In the genomic region with DNA sequence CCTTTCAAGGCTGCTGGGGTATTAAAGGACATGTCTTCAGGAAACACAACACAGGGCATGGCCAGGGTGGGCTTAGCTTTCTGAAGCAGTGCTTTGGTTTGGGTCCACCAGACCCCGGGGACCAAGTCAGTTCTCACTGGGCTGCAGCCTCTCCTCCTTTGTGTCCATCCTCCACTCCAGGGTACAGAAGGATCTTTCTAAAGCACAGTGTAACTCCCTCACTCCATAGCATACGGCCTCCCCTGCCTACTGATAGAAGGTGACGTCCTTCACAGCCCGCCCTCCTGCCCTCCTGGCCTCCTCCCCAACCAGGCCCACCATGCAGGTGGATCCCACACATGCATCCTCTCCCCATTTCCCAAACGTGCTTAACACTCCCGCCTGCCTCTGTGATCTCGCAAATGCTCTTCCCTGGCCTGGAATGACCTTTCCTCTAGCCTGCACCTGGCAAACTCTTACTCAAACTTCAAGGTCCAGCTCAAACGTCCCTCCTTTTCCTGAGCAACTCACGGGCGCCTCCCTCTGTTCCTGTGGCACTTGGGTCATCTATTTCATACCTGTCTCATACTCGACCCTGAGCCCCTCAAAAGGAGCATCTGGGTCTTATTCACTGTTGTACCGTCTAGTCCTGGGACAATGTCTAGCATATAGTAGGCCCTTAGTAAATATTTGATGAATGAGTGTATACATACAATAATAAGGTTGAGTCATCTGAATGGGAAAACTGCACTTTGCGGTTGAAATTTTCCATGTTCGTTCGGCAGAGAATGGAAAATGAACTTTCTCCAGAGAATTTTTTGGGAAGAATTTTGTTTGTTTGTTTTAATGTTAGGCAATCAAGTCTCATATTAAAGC, we compare ENCODE assay signal across 2 cellular contexts.
TF ChIP-seq lines count a peak whose summit lies in the region.

No MANE protein-coding gene starts in this region.

TF ChIP-seq in GM23338, 12 proteins besides CTCF, POLR2A, EP300 and RAD21 (continues in another document):
- TF ChIP-seq ETS1 (IDR thresholded peaks at IDR 0.05) (no peak), STAT1 (IDR thresholded peaks at IDR 0.05; ENCODE audit: unreplicated experiment) (no peak), ZNF462 (CRISPR knock-in tag; IDR thresholded peaks at IDR 0.05) (no peak), ZNF331 (CRISPR knock-in tag; IDR thresholded peaks at IDR 0.05; ENCODE audit: low read depth) (no peak), REST (IDR thresholded peaks at IDR 0.05; ENCODE audit: unreplicated experiment) (no peak), ZNF114 (CRISPR knock-in tag; IDR thresholded peaks at IDR 0.05) (no peak), CREB1 (CRISPR knock-in tag; IDR thresholded peaks at IDR 0.05; ENCODE audit: low read depth) (no peak)

TF ChIP-seq in H1, 55 proteins besides CTCF, POLR2A, EP300 and RAD21 (continued from another document):
- TF ChIP-seq CHD1 (IDR thresholded peaks at IDR 0.05; ENCODE audit: low read depth, low read length) (no peak), RBBP5 (IDR thresholded peaks at IDR 0.05; ENCODE audit: borderline replicate concordance, low read depth, low read length) (no peak), SIRT6 (IDR thresholded peaks at IDR 0.05; ENCODE audit: low read length) (no peak), TAF1 (IDR thresholded peaks at IDR 0.05; ENCODE audit: low read depth, low read length) (no peak), MAFK (IDR thresholded peaks at IDR 0.05; ENCODE audit: low read depth, low read length) (no peak), ATF2 (IDR thresholded peaks at IDR 0.05; ENCODE audit: low read length) (no peak), SRF (IDR thresholded peaks at IDR 0.05; ENCODE audit: low read depth, low read length) (no peak), PHF8 (conservative IDR thresholded peaks at IDR 0.05; ENCODE audit: low read depth, low read length) (no peak), KDM5A (IDR thresholded peaks at IDR 0.05; ENCODE audit: low read length) (no peak), KDM1A (IDR thresholded peaks at IDR 0.05; ENCODE audit: borderline replicate concordance, low read length) (no peak)
- TF ChIP-seq, protein P1, sequence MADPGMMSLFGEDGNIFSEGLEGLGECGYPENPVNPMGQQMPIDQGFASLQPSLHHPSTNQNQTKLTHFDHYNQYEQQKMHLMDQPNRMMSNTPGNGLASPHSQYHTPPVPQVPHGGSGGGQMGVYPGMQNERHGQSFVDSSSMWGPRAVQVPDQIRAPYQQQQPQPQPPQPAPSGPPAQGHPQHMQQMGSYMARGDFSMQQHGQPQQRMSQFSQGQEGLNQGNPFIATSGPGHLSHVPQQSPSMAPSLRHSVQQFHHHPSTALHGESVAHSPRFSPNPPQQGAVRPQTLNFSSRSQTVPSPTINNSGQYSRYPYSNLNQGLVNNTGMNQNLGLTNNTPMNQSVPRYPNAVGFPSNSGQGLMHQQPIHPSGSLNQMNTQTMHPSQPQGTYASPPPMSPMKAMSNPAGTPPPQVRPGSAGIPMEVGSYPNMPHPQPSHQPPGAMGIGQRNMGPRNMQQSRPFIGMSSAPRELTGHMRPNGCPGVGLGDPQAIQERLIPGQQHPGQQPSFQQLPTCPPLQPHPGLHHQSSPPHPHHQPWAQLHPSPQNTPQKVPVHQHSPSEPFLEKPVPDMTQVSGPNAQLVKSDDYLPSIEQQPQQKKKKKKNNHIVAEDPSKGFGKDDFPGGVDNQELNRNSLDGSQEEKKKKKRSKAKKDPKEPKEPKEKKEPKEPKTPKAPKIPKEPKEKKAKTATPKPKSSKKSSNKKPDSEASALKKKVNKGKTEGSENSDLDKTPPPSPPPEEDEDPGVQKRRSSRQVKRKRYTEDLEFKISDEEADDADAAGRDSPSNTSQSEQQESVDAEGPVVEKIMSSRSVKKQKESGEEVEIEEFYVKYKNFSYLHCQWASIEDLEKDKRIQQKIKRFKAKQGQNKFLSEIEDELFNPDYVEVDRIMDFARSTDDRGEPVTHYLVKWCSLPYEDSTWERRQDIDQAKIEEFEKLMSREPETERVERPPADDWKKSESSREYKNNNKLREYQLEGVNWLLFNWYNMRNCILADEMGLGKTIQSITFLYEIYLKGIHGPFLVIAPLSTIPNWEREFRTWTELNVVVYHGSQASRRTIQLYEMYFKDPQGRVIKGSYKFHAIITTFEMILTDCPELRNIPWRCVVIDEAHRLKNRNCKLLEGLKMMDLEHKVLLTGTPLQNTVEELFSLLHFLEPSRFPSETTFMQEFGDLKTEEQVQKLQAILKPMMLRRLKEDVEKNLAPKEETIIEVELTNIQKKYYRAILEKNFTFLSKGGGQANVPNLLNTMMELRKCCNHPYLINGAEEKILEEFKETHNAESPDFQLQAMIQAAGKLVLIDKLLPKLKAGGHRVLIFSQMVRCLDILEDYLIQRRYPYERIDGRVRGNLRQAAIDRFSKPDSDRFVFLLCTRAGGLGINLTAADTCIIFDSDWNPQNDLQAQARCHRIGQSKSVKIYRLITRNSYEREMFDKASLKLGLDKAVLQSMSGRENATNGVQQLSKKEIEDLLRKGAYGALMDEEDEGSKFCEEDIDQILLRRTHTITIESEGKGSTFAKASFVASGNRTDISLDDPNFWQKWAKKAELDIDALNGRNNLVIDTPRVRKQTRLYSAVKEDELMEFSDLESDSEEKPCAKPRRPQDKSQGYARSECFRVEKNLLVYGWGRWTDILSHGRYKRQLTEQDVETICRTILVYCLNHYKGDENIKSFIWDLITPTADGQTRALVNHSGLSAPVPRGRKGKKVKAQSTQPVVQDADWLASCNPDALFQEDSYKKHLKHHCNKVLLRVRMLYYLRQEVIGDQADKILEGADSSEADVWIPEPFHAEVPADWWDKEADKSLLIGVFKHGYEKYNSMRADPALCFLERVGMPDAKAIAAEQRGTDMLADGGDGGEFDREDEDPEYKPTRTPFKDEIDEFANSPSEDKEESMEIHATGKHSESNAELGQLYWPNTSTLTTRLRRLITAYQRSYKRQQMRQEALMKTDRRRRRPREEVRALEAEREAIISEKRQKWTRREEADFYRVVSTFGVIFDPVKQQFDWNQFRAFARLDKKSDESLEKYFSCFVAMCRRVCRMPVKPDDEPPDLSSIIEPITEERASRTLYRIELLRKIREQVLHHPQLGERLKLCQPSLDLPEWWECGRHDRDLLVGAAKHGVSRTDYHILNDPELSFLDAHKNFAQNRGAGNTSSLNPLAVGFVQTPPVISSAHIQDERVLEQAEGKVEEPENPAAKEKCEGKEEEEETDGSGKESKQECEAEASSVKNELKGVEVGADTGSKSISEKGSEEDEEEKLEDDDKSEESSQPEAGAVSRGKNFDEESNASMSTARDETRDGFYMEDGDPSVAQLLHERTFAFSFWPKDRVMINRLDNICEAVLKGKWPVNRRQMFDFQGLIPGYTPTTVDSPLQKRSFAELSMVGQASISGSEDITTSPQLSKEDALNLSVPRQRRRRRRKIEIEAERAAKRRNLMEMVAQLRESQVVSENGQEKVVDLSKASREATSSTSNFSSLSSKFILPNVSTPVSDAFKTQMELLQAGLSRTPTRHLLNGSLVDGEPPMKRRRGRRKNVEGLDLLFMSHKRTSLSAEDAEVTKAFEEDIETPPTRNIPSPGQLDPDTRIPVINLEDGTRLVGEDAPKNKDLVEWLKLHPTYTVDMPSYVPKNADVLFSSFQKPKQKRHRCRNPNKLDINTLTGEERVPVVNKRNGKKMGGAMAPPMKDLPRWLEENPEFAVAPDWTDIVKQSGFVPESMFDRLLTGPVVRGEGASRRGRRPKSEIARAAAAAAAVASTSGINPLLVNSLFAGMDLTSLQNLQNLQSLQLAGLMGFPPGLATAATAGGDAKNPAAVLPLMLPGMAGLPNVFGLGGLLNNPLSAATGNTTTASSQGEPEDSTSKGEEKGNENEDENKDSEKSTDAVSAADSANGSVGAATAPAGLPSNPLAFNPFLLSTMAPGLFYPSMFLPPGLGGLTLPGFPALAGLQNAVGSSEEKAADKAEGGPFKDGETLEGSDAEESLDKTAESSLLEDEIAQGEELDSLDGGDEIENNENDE (IDR thresholded peaks at IDR 0.05; ENCODE audit: insufficient replicate concordance, low read length) = no peak
